In the genomic region with DNA sequence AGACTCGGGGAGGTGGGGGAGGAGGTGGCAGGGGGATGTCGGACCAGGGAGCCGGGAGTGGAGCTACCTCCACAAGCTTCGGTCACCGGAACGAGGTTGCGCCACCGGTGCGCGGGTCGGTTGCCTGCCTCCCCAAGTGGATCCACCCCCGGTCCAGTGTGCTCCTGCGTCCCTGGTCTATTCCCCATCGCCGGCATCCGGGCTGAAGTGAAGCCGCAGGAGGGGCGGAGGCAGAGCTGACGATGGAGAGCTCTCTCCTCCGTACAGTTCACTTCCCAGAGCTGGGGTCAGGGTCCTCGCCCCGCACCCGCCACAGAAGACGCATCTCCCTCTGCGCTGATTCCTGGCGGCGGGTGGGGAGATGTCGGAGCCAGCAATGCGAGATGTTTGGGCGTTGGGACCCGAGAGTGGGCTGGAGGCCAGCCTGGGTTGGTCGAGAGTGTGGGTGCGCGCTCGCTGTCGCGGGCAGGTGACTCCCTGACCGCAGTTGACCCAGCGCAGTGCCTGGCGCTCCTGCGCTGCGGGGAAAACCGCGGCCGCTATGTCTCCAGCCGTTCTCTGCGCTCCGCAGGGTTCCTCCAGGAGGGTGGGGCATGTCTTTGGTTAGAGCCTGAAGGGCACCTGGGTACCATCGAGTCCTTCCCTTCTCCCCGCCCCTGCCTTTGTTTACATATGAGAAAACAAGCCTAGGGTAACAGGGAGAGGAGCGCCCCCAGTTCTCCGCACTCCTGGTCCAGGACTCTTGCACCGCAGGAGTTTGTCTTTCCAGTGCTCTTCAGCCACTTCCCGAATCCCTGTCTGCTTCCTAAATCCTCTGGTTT, we compare ENCODE assay signal across 8 cellular contexts. TPM values are rescaled to one million over a fixed set of nuclear protein-coding genes. Genes with fewer than 3 reads are reported as not detected.
DNase-seq lines count a peak whose midpoint lies in the region; ATAC-seq, FAIRE-seq and TF ChIP-seq lines count a peak whose summit lies in the region.

No MANE protein-coding gene starts in this region.

- no peak overlapping the region for H3K27ac Mint-ChIP-seq in immature natural killer cell

- peaks cover 0 to 4% (median 0%) of the 10 kb centered on the region in 6 donors for H3K9me3 Mint-ChIP-seq in immature natural killer cell

- H3K27ac ChIP-seq in cardiac muscle cell (no peak overlapping the region), adipose tissue (ENCODE audit: low read depth, low read length) (peak overlapping the region; percentile 23)

- peaks cover 19% of the 10 kb centered on the region for H3K27me3 ChIP-seq in cardiac muscle cell

- peaks cover 0 to 8% (median 0%) of the 10 kb centered on the region in 3 donors for H3K36me3 Mint-ChIP-seq in immature natural killer cell

- WGBS in adipose tissue, 3 donors = 2% methylated on average over 53 to 54 of the region's 54 CpGs

- TF ChIP-seq CTCF in cardiac muscle cell (IDR thresholded peaks at IDR 0.05; ENCODE audit: low read depth, low read length) = no peak

- peaks cover 13 to 21% of the 10 kb centered on the region in 2 donors for H3K4me1 Mint-ChIP-seq in immature natural killer cell

- ATAC-seq in Right ventricle myocardium superior (ENCODE audit: poor library complexity) (no peak), HG02610 (IDR thresholded peaks at IDR 0.05; ENCODE audit: unreplicated experiment) (no peak)

- DNase-seq in cardiac muscle cell (ENCODE audit: low read depth in 1 of 2, low spot score in 1 of 2) (peak; percentile 27 to 47), Right ventricle myocardium superior (no peak), immature natural killer cell (no peak), SK-N-DZ (ENCODE audit: low spot score) (no peak), GM12891 (ENCODE audit: insufficient read length, low spot score) (no peak)
- peak; percentile 13 for DNase-seq in stimulated activated CD4-positive, alpha-beta T cell treated with anti-CD3 and anti-CD28 coated beads, Interleukin-4, amount 100 ng/mL, for 1 hour

- intact Hi-C loops in Right ventricle myocardium superior (cut with DNase I) = loop anchor here (2.0 to 10.0 kb wide), 3 partner anchors 43 to 93 kb away; no protein-coding TSS in a partner anchor

- H3K4me3 ChIP-seq in cardiac muscle cell = peak overlapping the region; percentile 73

- no peaks in the 10 kb centered on the region for H3K9me3 ChIP-seq in cardiac muscle cell (ENCODE audit: low read depth)

- TF ChIP-seq POLR2A in GM12891 (IDR thresholded peaks at IDR 0.05; ENCODE audit: low read depth, low read length) = no peak

- H3K36me3 ChIP-seq in cardiac muscle cell = no peaks in the 10 kb centered on the region

- peaks cover 11 to 33% (median 16%) of the 10 kb centered on the region in 3 donors for H3K27me3 Mint-ChIP-seq in immature natural killer cell (ENCODE audit: low read depth in 3 of 3)

- no peak for FAIRE-seq in GM12891 (lab: Jason Lieb, UNC)

- H3K4me3 Mint-ChIP-seq in immature natural killer cell = peak overlapping the region; percentile 59 to 92 (median 89)

- no peaks in the 10 kb centered on the region for H3K4me1 ChIP-seq in cardiac muscle cell (ENCODE audit: low read depth)

TF ChIP-seq in GM12891, 5 proteins besides CTCF, POLR2A, EP300 and RAD21:
- TF ChIP-seq POLR2AphosphoS5 (IDR thresholded peaks at IDR 0.05; ENCODE audit: low read depth, low read length) (no peak), POU2F2 (IDR thresholded peaks at IDR 0.05; ENCODE audit: low read depth, low read length) (no peak), PAX5 (IDR thresholded peaks at IDR 0.05; ENCODE audit: insufficient read depth, low read length, severe bottlenecking) (no peak), TAF1 (IDR thresholded peaks at IDR 0.05; ENCODE audit: low read depth, low read length) (no peak), SPI1 (IDR thresholded peaks at IDR 0.05; ENCODE audit: low read depth, low read length) (no peak)

RNA-seq across cellular contexts. Expression of gene C11orf96, which starts 1.7 kb away (rescaled TPM):
- total RNA-seq in cardiac muscle cell (48.6 and 79.6 TPM in 2 replicates), Right ventricle myocardium superior (21.0 TPM)
- polyA plus RNA-seq in cardiac muscle cell (7.1 and 14.5 TPM in 2 replicates), adipose tissue (100 to 1,000 TPM in 2 of 3 donors, 10 to 100 TPM in 1; 20.5 to 698 (median 224) TPM), immature natural killer cell (not detected)
- 8.4 and 13.8 TPM in 2 replicates for polyA plus RNA-seq in SK-N-DZ (2014; cell fraction: cytosol; rRNA removed)
- polyA plus RNA-seq in SK-N-DZ (2014; cell fraction: nucleus; rRNA removed) = 6.5 and 12.0 TPM in 2 replicates
- polyA plus RNA-seq in GM12891 (2012; ENCODE audit: low read depth, missing spikeins) = 0.51 TPM

Comparison
In these comparisons a context has a peak if more than half of its experiments do, and no peak if none do; other contexts are left out.
1. DNase-seq: peak in cardiac muscle cell (2 of 2) and stimulated activated CD4-positive, alpha-beta T cell treated with anti-CD3 and anti-CD28 coated beads, Interleukin-4, amount 100 ng/mL, for 1 hour (single experiment); none in Right ventricle myocardium superior (single experiment), immature natural killer cell (0 of 3), SK-N-DZ (single experiment) and GM12891 (single experiment).